ENCODE assay signal across 8 cellular contexts in the genomic region with DNA sequence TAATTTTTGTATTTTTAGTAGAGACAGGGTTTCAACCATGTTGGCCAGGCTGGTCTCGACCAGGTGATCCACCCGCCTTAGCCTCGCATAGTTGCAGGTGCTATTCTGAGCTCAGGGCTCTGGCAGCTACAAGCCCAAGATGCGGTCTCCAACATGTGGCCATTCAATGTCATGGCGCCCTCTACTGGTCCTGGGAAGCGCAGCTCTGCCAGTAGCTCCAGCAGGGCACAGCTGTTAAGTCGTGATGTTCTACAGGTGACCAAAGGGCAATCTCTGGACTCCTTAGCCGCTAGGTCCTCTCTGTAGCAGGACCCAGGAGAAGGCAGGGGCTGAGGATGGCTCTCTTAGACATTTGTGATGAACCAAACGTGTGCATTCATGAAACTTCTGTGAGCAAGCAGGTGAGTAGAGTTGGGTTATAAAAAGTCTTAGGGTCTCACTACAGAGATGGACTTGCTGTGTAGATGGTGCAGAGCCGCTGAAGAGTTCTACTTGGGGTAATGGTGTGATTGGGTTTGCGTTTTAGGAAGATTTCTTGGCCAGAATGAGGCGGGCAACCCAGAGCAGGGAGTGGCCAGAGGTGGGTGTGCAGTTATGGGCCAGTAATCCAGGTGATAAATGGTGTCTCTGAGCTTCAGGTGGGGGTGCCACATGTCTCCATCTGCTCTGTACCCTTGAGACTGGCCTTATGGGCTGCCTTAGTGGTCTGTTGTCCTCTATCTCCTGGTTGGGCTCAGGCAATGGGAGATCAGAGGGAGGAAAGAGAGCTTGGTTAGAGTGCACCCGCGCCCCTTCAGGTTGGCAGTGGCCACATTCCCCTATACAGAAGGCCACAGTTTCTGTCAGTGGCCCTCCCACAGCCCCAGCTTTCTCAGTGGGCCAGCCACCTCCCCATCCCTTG. TPM values are rescaled to one million over a fixed set of nuclear protein-coding genes. Genes with fewer than 3 reads are reported as not detected.
DNase-seq lines count a peak whose midpoint lies in the region; ATAC-seq, FAIRE-seq and TF ChIP-seq lines count a peak whose summit lies in the region.

No MANE protein-coding gene starts in this region.

- no peaks in the 10 kb centered on the region for H3K4me1 ChIP-seq in small intestine (ENCODE audit: control insufficient read depth in 2 of 2, insufficient read depth in 1 of 2, low read depth in 1 of 2, low read length in 1 of 2)

- no peaks in the 10 kb centered on the region for H3K27me3 ChIP-seq in small intestine (ENCODE audit: control insufficient read depth in 2 of 2, insufficient read depth in 2 of 2, low read length in 2 of 2)

- H3K4me3 ChIP-seq in small intestine (ENCODE audit: low read depth in 1 of 2, low read length in 2 of 2): no peak overlapping the region

- FAIRE-seq in small intestine (lab: Jason Lieb, UNC): no peak

- TF ChIP-seq CTCF in GM10266 (IDR thresholded peaks at IDR 0.05; ENCODE audit: control insufficient read depth, insufficient read depth, low read depth, missing control alignments): peak; percentile 94

- H3K9me3 ChIP-seq in small intestine (ENCODE audit: control insufficient read depth, low read depth): no peaks in the 10 kb centered on the region

- no peaks in the 10 kb centered on the region for H3K36me3 ChIP-seq in small intestine (ENCODE audit: control insufficient read depth in 2 of 2, insufficient read depth in 2 of 2, low read length in 2 of 2)

- no peak for ATAC-seq in HG03439 (IDR thresholded peaks at IDR 0.05; ENCODE audit: unreplicated experiment)

- DNase-seq in GM10266 (ENCODE audit: extremely low spot score) (peak; percentile 72), H4 (ENCODE audit: low spot score) (peak; percentile 74), MV-4-11 (lab: John Stamatoyannopoulos, UW) (peak; percentile 68), SW480 (ENCODE audit: low spot score) (peak; percentile 84), amniotic stem cell (lab: John Stamatoyannopoulos, UW) (peak; percentile 47), hippocampal formation (lab: John Stamatoyannopoulos, UW) (peak; percentile 47 to 48), small intestine (peak; percentile 80)

- 25 to 30% (median 27%) methylated on average over 14 of the region's 14 CpGs for WGBS in small intestine, 3 donors

- no peak overlapping the region for H3K27ac ChIP-seq in small intestine (ENCODE audit: low read depth in 1 of 2, low read length in 1 of 2)

RNA-seq across cellular contexts. Expression of a gene that starts 31.0 kb away (rescaled TPM):
- not detected in 2 replicates for total RNA-seq in H4 (2014; rRNA removed; shearing (Covaris generic))
- not detected for polyA plus RNA-seq in small intestine

RNA-seq across cellular contexts. Expression of a gene that starts 35.8 kb away (rescaled TPM):
- not detected in 2 replicates for total RNA-seq in H4 (2014; rRNA removed; shearing (Covaris generic))
- not detected for polyA plus RNA-seq in small intestine
